In genomic region chr5:113204525-113205161, GRCh38 we compare ENCODE assay signal across 13 cellular contexts.
DNase-seq lines count a peak whose midpoint lies in the region; FAIRE-seq and TF ChIP-seq lines count a peak whose summit lies in the region.
"Had no signal": no experiment of that assay in that cellular context is flagged by ENCODE, and none has a peak within 500 bp of the region (broad histone marks: within the 10 kb centered on the region; RNA-seq: fewer than 3 reads in every experiment).

No MANE protein-coding gene starts in this region.

- H3K36me3 ChIP-seq in bronchial epithelial cell (ENCODE audit: control insufficient read depth, insufficient read depth, low read length) (no peaks in the 10 kb centered on the region), suprapubic skin (no peaks in the 10 kb centered on the region), A673 (ENCODE audit: insufficient read depth, low read length, poor library complexity, severe bottlenecking) (no peaks in the 10 kb centered on the region)
- no peaks in the 10 kb centered on the region for H3K36me3 ChIP-seq in CD8-positive, alpha-beta memory T cell (ENCODE audit: insufficient read depth, low read length)

- peak; percentile 34 for DNase-seq in NCI-H2171 (lab: John Stamatoyannopoulos, UW)
- DNase-seq in bronchial epithelial cell (ENCODE audit: low read depth) = peak; percentile 89
- peak in 29 of 51 donors; percentile 2 to 62 (median 31) for DNase-seq in hypothalamus (lab: John Stamatoyannopoulos, UW)
- peak; percentile 87 for DNase-seq in suprapubic skin (ENCODE audit: low spot score in 2 of 2)
- DNase-seq in CD8-positive, alpha-beta memory T cell = no peak
- no peak for DNase-seq in activated effector memory CD4-positive, alpha-beta T cell treated with anti-CD3 and anti-CD28 coated beads, Interleukin-2, amount 50 U/mL, for 16 hours
- no peak for DNase-seq in A673 (ENCODE audit: low spot score)
- no peak for DNase-seq in activated naive CD4-positive, alpha-beta T cell treated with anti-CD3 and anti-CD28 coated beads for 36 hours
- DNase-seq: activated T-cell treated with anti-CD3 and anti-CD28 coated beads, Interleukin-2, amount 50 U/mL, for 72 hours; effector memory CD4-positive, alpha-beta T cell; GF-D8; naive thymus-derived CD8-positive, alpha-beta T cell; T-cell had no signal

- TF ChIP-seq POLR2A in suprapubic skin (IDR thresholded peaks at IDR 0.05) = no peak

- peaks cover 0 to 1% (median 0%) of the 10 kb centered on the region in 3 donors for H3K36me3 Mint-ChIP-seq in CD8-positive, alpha-beta memory T cell
- no peaks in the 10 kb centered on the region for H3K36me3 Mint-ChIP-seq in activated naive CD4-positive, alpha-beta T cell treated with anti-CD3 and anti-CD28 coated beads for 36 hours (ENCODE audit: low read depth)
- H3K36me3 Mint-ChIP-seq: naive thymus-derived CD8-positive, alpha-beta T cell; T-cell had no signal

- H3K9me3 ChIP-seq in suprapubic skin = no peaks in the 10 kb centered on the region
- H3K9me3 ChIP-seq in CD8-positive, alpha-beta memory T cell (ENCODE audit: low read length) = no peaks in the 10 kb centered on the region
- H3K9me3 ChIP-seq in A673 (ENCODE audit: low read depth, low read length, poor library complexity, severe bottlenecking) = no peaks in the 10 kb centered on the region

- H3K4me3 Mint-ChIP-seq in CD8-positive, alpha-beta memory T cell = no peak overlapping the region
- H3K4me3 Mint-ChIP-seq in activated naive CD4-positive, alpha-beta T cell treated with anti-CD3 and anti-CD28 coated beads for 36 hours = no peak overlapping the region
- H3K4me3 Mint-ChIP-seq: activated T-cell treated with anti-CD3 and anti-CD28 coated beads, Interleukin-2, amount 50 U/mL, for 72 hours; naive thymus-derived CD8-positive, alpha-beta T cell; T-cell had no signal

- no peaks in the 10 kb centered on the region for H3K9me3 Mint-ChIP-seq in CD8-positive, alpha-beta memory T cell
- H3K9me3 Mint-ChIP-seq in activated naive CD4-positive, alpha-beta T cell treated with anti-CD3 and anti-CD28 coated beads for 36 hours = no peaks in the 10 kb centered on the region
- H3K9me3 Mint-ChIP-seq: activated T-cell treated with anti-CD3 and anti-CD28 coated beads, Interleukin-2, amount 50 U/mL, for 72 hours; naive thymus-derived CD8-positive, alpha-beta T cell; T-cell had no signal

- FAIRE-seq in bronchial epithelial cell (lab: Jason Lieb, UNC) = peak; percentile 98

- POLR2A ChIA-PET in CD8-positive, alpha-beta memory T cell (lab: Charles Lee) = no interaction called here
- POLR2A ChIA-PET in A673 (lab: Charles Lee; ENCODE audit: low non-redundant PET) = no interaction called here

- H3K4me1 ChIP-seq in suprapubic skin (peaks cover 64% of the 10 kb centered on the region), A673 (ENCODE audit: insufficient read depth, low read length, poor library complexity, severe bottlenecking) (no peaks in the 10 kb centered on the region)
- no peaks in the 10 kb centered on the region for H3K4me1 ChIP-seq in CD8-positive, alpha-beta memory T cell (ENCODE audit: insufficient read depth, low read length)

- intact Hi-C loops in A673 (cut with micrococcal nuclease; ENCODE audit: unreplicated experiment) = no loop called here
- intact Hi-C loops in activated naive CD4-positive, alpha-beta T cell treated with anti-CD3 and anti-CD28 coated beads for 36 hours (cut with micrococcal nuclease) = loop anchor here (1.0 kb wide), 1 partner anchor 126 kb away; no protein-coding TSS in a partner anchor

- H3K27ac ChIP-seq in suprapubic skin = peak overlapping the region; percentile 38
- no peak overlapping the region for H3K27ac ChIP-seq in CD8-positive, alpha-beta memory T cell (ENCODE audit: low read depth, low read length)
- no peak overlapping the region for H3K27ac ChIP-seq in A673 (ENCODE audit: low read depth, low read length, poor library complexity, severe bottlenecking)

- CTCF ChIA-PET in CD8-positive, alpha-beta memory T cell (lab: Charles Lee) = no interaction called here
- CTCF ChIA-PET in A673 (lab: Charles Lee) = no interaction called here
- CTCF ChIA-PET in activated naive CD4-positive, alpha-beta T cell treated with anti-CD3 and anti-CD28 coated beads for 36 hours (lab: Charles Lee) = no interaction called here

- H3K27me3 ChIP-seq in bronchial epithelial cell (ENCODE audit: control insufficient read depth, insufficient read depth, low read length) = no peaks in the 10 kb centered on the region
- H3K27me3 ChIP-seq in suprapubic skin = no peaks in the 10 kb centered on the region
- no peaks in the 10 kb centered on the region for H3K27me3 ChIP-seq in CD8-positive, alpha-beta memory T cell (ENCODE audit: insufficient read depth, low read length, poor library complexity, severe bottlenecking)
- no peaks in the 10 kb centered on the region for H3K27me3 ChIP-seq in A673 (replicated peaks; ENCODE audit: insufficient read depth, low read depth, low read length, poor library complexity)

- peaks cover 0 to 2% (median 0%) of the 10 kb centered on the region in 3 donors for H3K4me1 Mint-ChIP-seq in CD8-positive, alpha-beta memory T cell
- H3K4me1 Mint-ChIP-seq in activated naive CD4-positive, alpha-beta T cell treated with anti-CD3 and anti-CD28 coated beads for 36 hours (ENCODE audit: low read depth) = no peaks in the 10 kb centered on the region

- 31% methylated on average over 7 of the region's 7 CpGs for WGBS in suprapubic skin

- peak overlapping the region in 3 of 8 donors; percentile 30 to 40 (median 39) for H3K27ac Mint-ChIP-seq in CD8-positive, alpha-beta memory T cell
- no peak overlapping the region for H3K27ac Mint-ChIP-seq in activated naive CD4-positive, alpha-beta T cell treated with anti-CD3 and anti-CD28 coated beads for 36 hours
- H3K27ac Mint-ChIP-seq: activated T-cell treated with anti-CD3 and anti-CD28 coated beads, Interleukin-2, amount 50 U/mL, for 72 hours; T-cell had no signal

- TF ChIP-seq CTCF in bronchial epithelial cell (IDR thresholded peaks at IDR 0.05; ENCODE audit: insufficient read depth, low read length, severe bottlenecking) (no peak), suprapubic skin (IDR thresholded peaks at IDR 0.05) (no peak), A673 (conservative IDR thresholded peaks at IDR 0.05; ENCODE audit: low read depth, low read length) (no peak)

- BruUV-seq in A673 (replicated peaks; lab: Mats Ljungman, UMichigan) = no TSS peak

- no peak for TF ChIP-seq EP300 in suprapubic skin (IDR thresholded peaks at IDR 0.05)

- peak overlapping the region; percentile 45 for H3K4me3 ChIP-seq in bronchial epithelial cell (ENCODE audit: low read depth, low read length)
- no peak overlapping the region for H3K4me3 ChIP-seq in suprapubic skin
- no peak overlapping the region for H3K4me3 ChIP-seq in CD8-positive, alpha-beta memory T cell (ENCODE audit: low read length)
- H3K4me3 ChIP-seq in A673 (ENCODE audit: low read depth, low read length, poor library complexity, severe bottlenecking) = no peak overlapping the region

- no peaks in the 10 kb centered on the region for H3K27me3 Mint-ChIP-seq in CD8-positive, alpha-beta memory T cell
- H3K27me3 Mint-ChIP-seq in activated naive CD4-positive, alpha-beta T cell treated with anti-CD3 and anti-CD28 coated beads for 36 hours (ENCODE audit: low read depth) = no peaks in the 10 kb centered on the region
- H3K27me3 Mint-ChIP-seq: T-cell had no signal

Comparison
In these comparisons a context has a peak if more than half of its experiments do, and no peak if none do; other contexts are left out.
1. DNase-seq: peak in NCI-H2171 (single experiment), bronchial epithelial cell (single experiment), hypothalamus (29 of 51) and suprapubic skin (2 of 2); none in CD8-positive, alpha-beta memory T cell (0 of 5), activated effector memory CD4-positive, alpha-beta T cell treated with anti-CD3 and anti-CD28 coated beads, Interleukin-2, amount 50 U/mL, for 16 hours (single experiment), A673 (single experiment) and activated naive CD4-positive, alpha-beta T cell treated with anti-CD3 and anti-CD28 coated beads for 36 hours (single experiment).